8 cellular contexts compared by ENCODE assay signal in genomic region chr19:1591421-1592022, GRCh38. TPM values are rescaled to one million over a fixed set of nuclear protein-coding genes. Genes with fewer than 3 reads are reported as not detected.
DNase-seq lines count a peak whose midpoint lies in the region; ATAC-seq and TF ChIP-seq lines count a peak whose summit lies in the region.

No MANE protein-coding gene starts in this region.

- no peaks in the 10 kb centered on the region for H3K27me3 Mint-ChIP-seq in effector memory CD8-positive, alpha-beta T cell
- H3K27me3 Mint-ChIP-seq in nephron (ENCODE audit: low read depth), result no peaks in the 10 kb centered on the region

- no peaks in the 10 kb centered on the region for H3K9me3 Mint-ChIP-seq in effector memory CD8-positive, alpha-beta T cell
- no peaks in the 10 kb centered on the region for H3K9me3 Mint-ChIP-seq in nephron

- no peak for TF ChIP-seq POLR2A in Peyer's patch (IDR thresholded peaks at IDR 0.05)

- ATAC-seq in left ventricle myocardium superior, result no peak
- no peak for ATAC-seq in effector memory CD8-positive, alpha-beta T cell (replicated peaks)
- ATAC-seq in HG02571 (IDR thresholded peaks at IDR 0.05; ENCODE audit: unreplicated experiment), result no peak
- ATAC-seq in GM19397 (IDR thresholded peaks at IDR 0.05; ENCODE audit: unreplicated experiment), result no peak

- H3K9me3 ChIP-seq in cardiac muscle cell (ENCODE audit: low read depth) (no peaks in the 10 kb centered on the region), Peyer's patch (no peaks in the 10 kb centered on the region)

- H3K4me3 ChIP-seq in cardiac muscle cell (peak overlapping the region; percentile 90), Peyer's patch (peak overlapping the region; percentile 59 to 87 (median 78))

- H3K27ac ChIP-seq in cardiac muscle cell (peak overlapping the region; percentile 100), Peyer's patch (peak overlapping the region; percentile 92 to 100 (median 96))

- H3K4me3 Mint-ChIP-seq in effector memory CD8-positive, alpha-beta T cell, result peak overlapping the region; percentile 89 to 91
- H3K4me3 Mint-ChIP-seq in nephron, result peak overlapping the region; percentile 91 to 97 (median 94)

- peaks cover 16% of the 10 kb centered on the region for H3K36me3 Mint-ChIP-seq in effector memory CD8-positive, alpha-beta T cell (ENCODE audit: insufficient read depth)
- peaks cover 14% of the 10 kb centered on the region for H3K36me3 Mint-ChIP-seq in nephron (ENCODE audit: low read depth)

- peak overlapping the region; percentile 65 to 92 for H3K27ac Mint-ChIP-seq in effector memory CD8-positive, alpha-beta T cell
- peak overlapping the region; percentile 90 to 98 (median 97) for H3K27ac Mint-ChIP-seq in nephron

- no peak for TF ChIP-seq CTCF in cardiac muscle cell (IDR thresholded peaks at IDR 0.05; ENCODE audit: low read depth, low read length)
- TF ChIP-seq CTCF in Peyer's patch (IDR thresholded peaks at IDR 0.05), result no peak
- no peak for TF ChIP-seq CTCF in nephron (IDR thresholded peaks at IDR 0.05; ENCODE audit: unreplicated experiment in 3 of 3)

- DNase-seq in cardiac muscle cell (ENCODE audit: low read depth in 1 of 2, low spot score in 1 of 2) (peak; percentile 15 to 32), left ventricle myocardium superior (no peak), Peyer's patch (peak in 1 of 3 donors; percentile 49), Kasumi-1 (lab: John Stamatoyannopoulos, UW) (no peak)
- no peak for DNase-seq in effector memory CD8-positive, alpha-beta T cell

- H3K4me1 Mint-ChIP-seq in effector memory CD8-positive, alpha-beta T cell (ENCODE audit: low read depth in 2 of 2), result peaks cover 9 to 14% of the 10 kb centered on the region in 2 donors
- peaks cover 9% of the 10 kb centered on the region for H3K4me1 Mint-ChIP-seq in nephron

- intact Hi-C loops in left ventricle myocardium superior (cut with micrococcal nuclease), result no loop called here

- H3K4me1 ChIP-seq in cardiac muscle cell (ENCODE audit: low read depth) (peaks cover 16% of the 10 kb centered on the region), Peyer's patch (peaks cover 0 to 33% (median 10%) of the 10 kb centered on the region in 4 donors)

- peaks cover 8% of the 10 kb centered on the region for H3K36me3 ChIP-seq in cardiac muscle cell
- peaks cover 0 to 14% (median 0%) of the 10 kb centered on the region in 3 donors for H3K36me3 ChIP-seq in Peyer's patch

- no peaks in the 10 kb centered on the region for H3K27me3 ChIP-seq in cardiac muscle cell
- no peaks in the 10 kb centered on the region for H3K27me3 ChIP-seq in Peyer's patch

RNA-seq across cellular contexts. Expression of gene MBD3, which starts 1.1 kb away (rescaled TPM):
- 171 and 179 TPM in 2 replicates for total RNA-seq in cardiac muscle cell
- polyA plus RNA-seq in cardiac muscle cell, result 71.6 and 93.3 TPM in 2 replicates
- 59.0 TPM for total RNA-seq in left ventricle myocardium superior
- total RNA-seq in Peyer's patch, result 100 to 1,000 TPM in 1 of 4 donors, 10 to 100 TPM in 3; 58.7 to 110 (median 81.6) TPM

RNA-seq across cellular contexts. Expression of gene UQCR11, which starts 13.7 kb away (rescaled TPM):
- total RNA-seq in cardiac muscle cell (73.6 and 161 TPM in 2 replicates), left ventricle myocardium superior (1,120 TPM), Peyer's patch (100 to 1,000 TPM in 1 of 4 donors, 10 to 100 TPM in 3; 59.8 to 122 (median 94.3) TPM)
- polyA plus RNA-seq in cardiac muscle cell, result 842 and 1,116 TPM in 2 replicates

RNA-seq across cellular contexts. Expression of gene MEX3D, which starts 23.4 kb away (rescaled TPM):
- 49.7 and 65.6 TPM in 2 replicates for total RNA-seq in cardiac muscle cell
- 4.4 and 4.5 TPM in 2 replicates for polyA plus RNA-seq in cardiac muscle cell
- 8.0 TPM for total RNA-seq in left ventricle myocardium superior
- total RNA-seq in Peyer's patch, result 10 to 100 TPM; 11.6 to 20.0 (median 15.6) TPM

Comparison
In these comparisons a context has a peak if more than half of its experiments do, and no peak if none do; other contexts are left out.
1. DNase-seq: peak in cardiac muscle cell (2 of 2); none in left ventricle myocardium superior (single experiment), effector memory CD8-positive, alpha-beta T cell (0 of 3) and Kasumi-1 (0 of 2).